Comparison of ENCODE assay signal across 9 cellular contexts in genomic region chr19:36488118-36488815, GRCh38. TPM values are rescaled to one million over a fixed set of nuclear protein-coding genes. Genes with fewer than 3 reads are reported as not detected.
A peak's percentile ranks its signal among the peaks of the same experiment; 100 is the strongest.
DNase-seq lines count a peak whose midpoint lies in the region; ATAC-seq and TF ChIP-seq lines count a peak whose summit lies in the region.
"Had no signal": no experiment of that assay in that cellular context is flagged by ENCODE, and none has a peak within 500 bp of the region (broad histone marks: within the 10 kb centered on the region; RNA-seq: fewer than 3 reads in every experiment).

No MANE protein-coding gene starts in this region.

- 69% methylated on average over 8 of the region's 8 CpGs for WGBS in hepatocyte (ENCODE audit: low lambda C conversion rate, missing lambda C conversion rate)

- H3K4me2 ChIP-seq in hepatocyte, result peak overlapping the region; percentile 87

- intact Hi-C loops in activated B cell treated with CpG ODN at 0.5 μM for 24 hours (cut with micrococcal nuclease) (loop anchor here (2.0 to 10.0 kb wide), 4 partner anchors 85 to 979 kb away; partner anchors contain the start of genes ZNF529, ZNF569 and ZNF850), posterior vena cava (cut with DNase I) (no loop called here)

- peaks cover 6% of the 10 kb centered on the region for H3K4me1 ChIP-seq in hepatocyte (ENCODE audit: insufficient read depth)

- H3K4me1 Mint-ChIP-seq in activated B cell treated with CpG ODN at 0.5 μM for 24 hours, result peaks cover 53% of the 10 kb centered on the region
- peaks cover 37% of the 10 kb centered on the region for H3K4me1 Mint-ChIP-seq in stimulated activated effector memory CD8-positive, alpha-beta T cell treated with anti-CD3 and anti-CD28 coated beads, Interleukin-12 subunit alpha, Interleukin-12 subunit beta, amount 100 ng/mL, for 72 hours

- H3K27me3 Mint-ChIP-seq in activated B cell treated with CpG ODN at 0.5 μM for 24 hours, result no peaks in the 10 kb centered on the region

- TF ChIP-seq CTCF in activated B cell treated with CpG ODN at 0.5 μM for 24 hours (IDR thresholded peaks at IDR 0.05) (no peak), hepatocyte (IDR thresholded peaks at IDR 0.05; ENCODE audit: poor library complexity) (no peak)

- H3K9me3 Mint-ChIP-seq in activated B cell treated with CpG ODN at 0.5 μM for 24 hours, result peaks cover 2% of the 10 kb centered on the region
- H3K9me3 Mint-ChIP-seq in stimulated activated effector memory CD8-positive, alpha-beta T cell treated with anti-CD3 and anti-CD28 coated beads, Interleukin-12 subunit alpha, Interleukin-12 subunit beta, amount 100 ng/mL, for 72 hours, result peaks cover 6% of the 10 kb centered on the region

- no peaks in the 10 kb centered on the region for H4K20me1 ChIP-seq in hepatocyte (ENCODE audit: insufficient read depth, poor library complexity, severe bottlenecking)

- peak overlapping the region; percentile 99 for H3K27ac Mint-ChIP-seq in activated B cell treated with CpG ODN at 0.5 μM for 24 hours
- peak overlapping the region; percentile 97 for H3K27ac Mint-ChIP-seq in stimulated activated effector memory CD8-positive, alpha-beta T cell treated with anti-CD3 and anti-CD28 coated beads, Interleukin-12 subunit alpha, Interleukin-12 subunit beta, amount 100 ng/mL, for 72 hours

- H3K36me3 Mint-ChIP-seq in activated B cell treated with CpG ODN at 0.5 μM for 24 hours (ENCODE audit: low read depth), result peaks cover 28% of the 10 kb centered on the region
- H3K36me3 Mint-ChIP-seq in stimulated activated effector memory CD8-positive, alpha-beta T cell treated with anti-CD3 and anti-CD28 coated beads, Interleukin-12 subunit alpha, Interleukin-12 subunit beta, amount 100 ng/mL, for 72 hours, result peaks cover 27% of the 10 kb centered on the region

- peaks cover 52% of the 10 kb centered on the region for H3K79me2 ChIP-seq in hepatocyte

- H3K27me3 ChIP-seq in hepatocyte, result no peaks in the 10 kb centered on the region

- CTCF ChIA-PET in activated B cell treated with CpG ODN at 0.5 μM for 24 hours (lab: Charles Lee), result interaction anchor here (1.0 to 1.4 kb wide), 2 partner anchors 110 to 360 kb away, joined by 4 to 5 read pairs; no protein-coding TSS in a partner anchor

- no peak for ATAC-seq in activated B cell treated with CpG ODN at 0.5 μM for 24 hours (ENCODE audit: low read depth)
- ATAC-seq in stimulated activated effector memory CD8-positive, alpha-beta T cell treated with anti-CD3 and anti-CD28 coated beads, Interleukin-12 subunit alpha, Interleukin-12 subunit beta, amount 100 ng/mL, for 72 hours, result peak; percentile 1
- ATAC-seq in GM18505 (IDR thresholded peaks at IDR 0.05; ENCODE audit: unreplicated experiment), result no peak

- H3K9me3 ChIP-seq in hepatocyte (ENCODE audit: low read depth), result peaks cover 4% of the 10 kb centered on the region

- H3K4me3 ChIP-seq in hepatocyte, result peak overlapping the region; percentile 72

- no peaks in the 10 kb centered on the region for H3K9me2 ChIP-seq in hepatocyte (replicated peaks; ENCODE audit: insufficient read depth)

- POLR2A ChIA-PET in activated B cell treated with CpG ODN at 0.5 μM for 24 hours (lab: Charles Lee), result interaction anchor here (1.1 to 2.9 kb wide), 15 partner anchors 22 to 1106 kb away, joined by 3 to 39 read pairs (median 5); partner anchors contain the start of genes ALKBH6, U2AF1L4, ZFP14 and ZNF146

- H3K36me3 ChIP-seq in hepatocyte (replicated peaks; ENCODE audit: insufficient read depth, low read depth), result no peaks in the 10 kb centered on the region

- H3K4me3 Mint-ChIP-seq in activated B cell treated with CpG ODN at 0.5 μM for 24 hours, result peak overlapping the region; percentile 98
- H3K4me3 Mint-ChIP-seq in stimulated activated effector memory CD8-positive, alpha-beta T cell treated with anti-CD3 and anti-CD28 coated beads, Interleukin-12 subunit alpha, Interleukin-12 subunit beta, amount 100 ng/mL, for 72 hours, result peak overlapping the region; percentile 89

- peak overlapping the region; percentile 71 for H2AFZ ChIP-seq in hepatocyte

- TF ChIP-seq POLR2A in GM18505 (IDR thresholded peaks at IDR 0.05; ENCODE audit: borderline replicate concordance, extremely low read depth, insufficient read depth, insufficient read length), result no peak

- peak; percentile 7 for DNase-seq in DMS 273 (lab: John Stamatoyannopoulos, UW; ENCODE audit: unreplicated experiment)
- no peak for DNase-seq in DMS 273 treated with DMSO at 0.1 percent for 48 hours (lab: John Stamatoyannopoulos, UW)
- no peak for DNase-seq in activated B cell treated with CpG ODN at 0.5 μM for 24 hours
- no peak for DNase-seq in hepatocyte (ENCODE audit: low spot score)
- DNase-seq in stimulated activated effector memory CD8-positive, alpha-beta T cell treated with anti-CD3 and anti-CD28 coated beads, Interleukin-12 subunit alpha, Interleukin-12 subunit beta, amount 100 ng/mL, for 72 hours (ENCODE audit: low spot score in 2 of 2), result no peak
- DNase-seq in NCI-H82 treated with DMSO at 0.1 percent for 48 hours (lab: John Stamatoyannopoulos, UW; ENCODE audit: unreplicated experiment), result no peak
- DNase-seq in posterior vena cava (ENCODE audit: low spot score), result no peak
- DNase-seq: effector CD4-positive, alpha-beta T cell had no signal

- peak overlapping the region; percentile 99 for H3K27ac ChIP-seq in hepatocyte

RNA-seq across cellular contexts. Expression of gene ZNF566, which starts 1.1 kb away (rescaled TPM):
- 14.1 and 16.6 TPM in 2 replicates for total RNA-seq in activated B cell treated with CpG ODN at 0.5 μM for 24 hours
- total RNA-seq in hepatocyte, result 12.7 and 13.0 TPM in 2 replicates
- polyA plus RNA-seq in hepatocyte, result 4.0 and 5.8 TPM in 2 replicates
- 10 to 100 TPM; 10.1 to 13.7 TPM for total RNA-seq in posterior vena cava

RNA-seq across cellular contexts. Expression of gene ZNF260, which starts 39.8 kb away (rescaled TPM):
- total RNA-seq in activated B cell treated with CpG ODN at 0.5 μM for 24 hours, result 9.8 and 13.6 TPM in 2 replicates
- total RNA-seq in hepatocyte, result 16.4 and 20.3 TPM in 2 replicates
- 11.8 and 12.9 TPM in 2 replicates for polyA plus RNA-seq in hepatocyte
- total RNA-seq in posterior vena cava, result 10 to 100 TPM in 1 of 2 donors, 1 to 10 TPM in 1; 7.6 to 11.8 TPM
